Comparison of ENCODE assay signal across 2 cellular contexts in genomic region chr16:84989791-84990620, GRCh38.
TF ChIP-seq lines count a peak whose summit lies in the region.

No MANE protein-coding gene starts in this region.

TF ChIP-seq in WTC11, 78 proteins besides CTCF, POLR2A, EP300 and RAD21 (continued from another document):
- TF ChIP-seq ZNF281 (CRISPR knock-in tag; IDR thresholded peaks at IDR 0.05) (no peak), ETV6 (CRISPR knock-in tag; IDR thresholded peaks at IDR 0.05) (no peak), ZNF138 (CRISPR knock-in tag; conservative IDR thresholded peaks at IDR 0.05) (no peak), STAT6 (CRISPR knock-in tag; conservative IDR thresholded peaks at IDR 0.05; ENCODE audit: low read depth) (no peak), MAX (CRISPR knock-in tag; IDR thresholded peaks at IDR 0.05) (no peak)
TF ChIP-seq in WTC11: peak in this region for 0.

TF ChIP-seq in GM12891, 5 proteins besides CTCF, POLR2A, EP300 and RAD21 (continued from another document):
- TF ChIP-seq SPI1 (IDR thresholded peaks at IDR 0.05; ENCODE audit: low read depth, low read length): no peak
